8 cellular contexts compared by ENCODE assay signal in genomic region chr7:80770675-80771081, GRCh38.
DNase-seq lines count a peak whose midpoint lies in the region; ATAC-seq and TF ChIP-seq lines count a peak whose summit lies in the region.

No MANE protein-coding gene starts in this region.

- DNase-seq in SKM-1 (lab: John Stamatoyannopoulos, UW; ENCODE audit: unreplicated experiment) (peak; percentile 57), smooth muscle cell (lab: John Stamatoyannopoulos, UW; ENCODE audit: unreplicated experiment) (no peak), HuH-7.5 (ENCODE audit: low spot score) (no peak), HPDE6-E6E7 (ENCODE audit: extremely low spot score) (no peak), tibial nerve (ENCODE audit: low spot score in 2 of 2) (no peak)

- no peaks in the 10 kb centered on the region for H4K20me1 ChIP-seq in smooth muscle cell (ENCODE audit: low read depth)

- H3K79me2 ChIP-seq in smooth muscle cell (ENCODE audit: low read depth): no peaks in the 10 kb centered on the region

- no peak overlapping the region for H3K9ac ChIP-seq in smooth muscle cell (ENCODE audit: low read depth)

- peak overlapping the region; percentile 29 for H3K27ac ChIP-seq in smooth muscle cell (ENCODE audit: low read depth)
- no peak overlapping the region for H3K27ac ChIP-seq in tibial nerve

- no peaks in the 10 kb centered on the region for H3K9me3 ChIP-seq in smooth muscle cell (replicated peaks; ENCODE audit: low read depth)
- no peaks in the 10 kb centered on the region for H3K9me3 ChIP-seq in tibial nerve

- no peak overlapping the region for H2AFZ ChIP-seq in smooth muscle cell (ENCODE audit: low read depth)

- TF ChIP-seq EP300 in tibial nerve (IDR thresholded peaks at IDR 0.05): no peak

- H3K27me3 ChIP-seq in smooth muscle cell (ENCODE audit: low read depth): no peaks in the 10 kb centered on the region
- H3K27me3 ChIP-seq in tibial nerve: no peaks in the 10 kb centered on the region

- H3K36me3 ChIP-seq in smooth muscle cell (ENCODE audit: low read depth) (no peaks in the 10 kb centered on the region), tibial nerve (no peaks in the 10 kb centered on the region)

- no peak for TF ChIP-seq POLR2A in tibial nerve (IDR thresholded peaks at IDR 0.05)

- H3K4me2 ChIP-seq in smooth muscle cell: peak overlapping the region; percentile 44

- peaks cover 8% of the 10 kb centered on the region for H3F3A ChIP-seq in smooth muscle cell (ENCODE audit: low read depth)

- TF ChIP-seq CTCF in smooth muscle cell (IDR thresholded peaks at IDR 0.05; ENCODE audit: borderline replicate concordance, insufficient read depth, poor library complexity, severe bottlenecking): no peak
- TF ChIP-seq CTCF in tibial nerve (IDR thresholded peaks at IDR 0.05): no peak

- no peak overlapping the region for H3K4me3 ChIP-seq in smooth muscle cell
- no peak overlapping the region for H3K4me3 ChIP-seq in tibial nerve

- ATAC-seq in GM18907 (IDR thresholded peaks at IDR 0.05; ENCODE audit: unreplicated experiment): peak; percentile 81
- ATAC-seq in HG02981 (IDR thresholded peaks at IDR 0.05; ENCODE audit: unreplicated experiment): peak; percentile 70
- ATAC-seq in HG02678 (IDR thresholded peaks at IDR 0.05; ENCODE audit: unreplicated experiment): no peak

- WGBS in smooth muscle cell (ENCODE audit: low lambda C conversion rate): 54% methylated on average over 2 of the region's 2 CpGs
- 75 to 88% methylated on average over 2 of the region's 2 CpGs for WGBS in tibial nerve, 2 donors

- H3K4me1 ChIP-seq in smooth muscle cell (ENCODE audit: low read depth) (peaks cover 9% of the 10 kb centered on the region), tibial nerve (peaks cover 0 to 16% (median 0%) of the 10 kb centered on the region in 4 donors)
